In the genomic region with DNA sequence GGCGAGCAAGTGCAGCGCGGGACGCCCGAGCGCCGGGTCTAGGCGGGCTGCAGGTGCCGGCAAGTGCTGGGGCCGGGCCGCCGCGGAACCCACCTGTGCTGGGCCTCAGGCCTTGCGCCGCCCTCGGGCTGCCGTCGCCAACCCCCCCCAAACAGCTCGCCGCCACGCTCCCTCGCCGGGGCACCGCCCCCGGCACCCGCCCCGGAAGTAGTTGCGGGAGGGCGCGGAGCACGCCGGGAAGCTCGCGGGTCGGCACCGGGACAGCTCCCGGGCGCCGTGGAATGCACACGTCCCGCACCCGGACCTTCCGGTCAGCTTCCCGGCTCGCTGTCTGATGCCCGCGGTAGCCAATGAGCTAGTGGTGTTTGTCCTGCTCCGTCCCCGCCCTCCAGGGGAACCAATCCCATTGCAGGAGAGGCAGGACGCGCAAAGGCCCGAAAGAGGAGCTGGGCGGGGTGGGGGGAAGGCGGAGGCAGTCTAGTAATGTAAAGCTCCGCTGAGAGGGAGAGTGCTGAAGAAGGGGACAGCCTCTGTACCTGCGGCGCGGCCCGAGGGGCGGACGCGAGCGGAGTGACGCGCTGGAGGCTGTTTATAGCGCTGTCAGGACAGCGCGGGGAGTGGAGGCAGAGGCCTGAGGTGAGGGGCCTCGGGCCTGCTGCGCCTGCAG, we compare ENCODE assay signal across 1 cellular context.
A peak's percentile ranks its signal among the peaks of the same experiment; 100 is the strongest.
TF ChIP-seq lines count a peak whose summit lies in the region.

A gene with protein sequence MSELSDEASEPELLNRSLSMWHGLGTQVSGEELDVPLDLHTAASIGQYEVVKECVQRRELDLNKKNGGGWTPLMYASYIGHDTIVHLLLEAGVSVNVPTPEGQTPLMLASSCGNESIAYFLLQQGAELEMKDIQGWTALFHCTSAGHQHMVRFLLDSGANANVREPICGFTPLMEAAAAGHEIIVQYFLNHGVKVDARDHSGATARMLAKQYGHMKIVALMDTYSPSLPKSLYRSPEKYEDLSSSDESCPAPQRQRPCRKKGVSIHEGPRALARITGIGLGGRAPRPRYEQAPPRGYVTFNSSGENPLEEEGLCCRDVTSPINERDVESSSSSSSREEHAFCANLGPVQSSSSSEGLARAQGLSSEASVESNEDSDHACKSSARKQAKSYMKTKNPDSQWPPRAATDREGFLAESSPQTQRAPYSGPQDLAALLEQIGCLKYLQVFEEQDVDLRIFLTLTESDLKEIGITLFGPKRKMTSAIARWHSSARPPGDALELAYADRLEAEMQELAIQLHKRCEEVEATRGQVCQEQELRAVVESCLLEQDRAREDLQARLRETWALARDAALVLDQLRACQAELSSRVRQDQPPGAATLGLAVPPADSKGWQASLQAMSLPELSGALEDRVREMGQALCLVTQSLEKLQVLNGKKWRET (minus strand): TSS at position 209 of the 667 bp plus-strand sequence. CDS start 4,122 bp downstream, outside the sequence.
TSS of gene DNAAF8 (plus strand) at position 475 of the 667 bp plus-strand sequence. CDS start 1,978 bp downstream, outside the sequence.

TF ChIP-seq in HepG2, 621 proteins besides CTCF, POLR2A, EP300 and RAD21 (continues in another document):
- peak; percentile 87; the same call in 1 of the 2 replicates for TF ChIP-seq HES4 (CRISPR knock-in tag; IDR thresholded peaks at IDR 0.05; ENCODE audit: borderline replicate concordance)
- peak; percentile 81 for TF ChIP-seq KMT2A (CRISPR knock-in tag; IDR thresholded peaks at IDR 0.05)
- TF ChIP-seq ZBTB7A (CRISPR knock-in tag; IDR thresholded peaks at IDR 0.05): 0 out of 2 replicates have a peak, but pooled peaks have one; percentile 47
- TF ChIP-seq ZNF530 (CRISPR knock-in tag; IDR thresholded peaks at IDR 0.05; ENCODE audit: low read depth): no peak
- no peak for TF ChIP-seq ZNF205 (CRISPR knock-in tag; IDR thresholded peaks at IDR 0.05)
- TF ChIP-seq NFYC (CRISPR knock-in tag; IDR thresholded peaks at IDR 0.05): peak; percentile 92
- TF ChIP-seq ZNF547 (CRISPR knock-in tag; IDR thresholded peaks at IDR 0.05): peak; percentile 77
- TF ChIP-seq ZNF691 (CRISPR knock-in tag; IDR thresholded peaks at IDR 0.05; ENCODE audit: borderline replicate concordance, low read depth): peak; percentile 69; the same call in 1 of the 2 replicates
- peak; percentile 93 for TF ChIP-seq ZNF143 (CRISPR knock-in tag; IDR thresholded peaks at IDR 0.05)
- TF ChIP-seq ZNF780A (CRISPR knock-in tag; IDR thresholded peaks at IDR 0.05): peak; percentile 34; the same call in 1 of the 2 replicates
- TF ChIP-seq RFXAP (CRISPR knock-in tag; IDR thresholded peaks at IDR 0.05; ENCODE audit: borderline replicate concordance): peak; percentile 89
- TF ChIP-seq NFE2L2 (IDR thresholded peaks at IDR 0.05; ENCODE audit: low read length): no peak
- peak; percentile 83 for TF ChIP-seq RBFOX2 (IDR thresholded peaks at IDR 0.05; ENCODE audit: low read depth, low read length)
- TF ChIP-seq DNMT3B (CRISPR knock-in tag; conservative IDR thresholded peaks at IDR 0.05): no peak
- TF ChIP-seq, protein P1, sequence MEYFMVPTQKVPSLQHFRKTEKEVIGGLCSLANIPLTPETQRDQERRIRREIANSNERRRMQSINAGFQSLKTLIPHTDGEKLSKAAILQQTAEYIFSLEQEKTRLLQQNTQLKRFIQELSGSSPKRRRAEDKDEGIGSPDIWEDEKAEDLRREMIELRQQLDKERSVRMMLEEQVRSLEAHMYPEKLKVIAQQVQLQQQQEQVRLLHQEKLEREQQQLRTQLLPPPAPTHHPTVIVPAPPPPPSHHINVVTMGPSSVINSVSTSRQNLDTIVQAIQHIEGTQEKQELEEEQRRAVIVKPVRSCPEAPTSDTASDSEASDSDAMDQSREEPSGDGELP (IDR thresholded peaks at IDR 0.05; ENCODE audit: borderline replicate concordance, low read depth): peak; percentile 51; the same call in 1 of the 2 replicates
- peak; percentile 43; the same call in 1 of the 2 replicates for TF ChIP-seq ZBTB14 (CRISPR knock-in tag; IDR thresholded peaks at IDR 0.05)
- peak; percentile 90 for TF ChIP-seq GMEB1 (CRISPR knock-in tag; IDR thresholded peaks at IDR 0.05; ENCODE audit: borderline replicate concordance)
- 0 out of 2 replicates have a peak, but pooled peaks have one; percentile 68 for TF ChIP-seq ZNF816 (CRISPR knock-in tag; IDR thresholded peaks at IDR 0.05; ENCODE audit: borderline replicate concordance)
- peak; percentile 72; the same call in 1 of the 2 replicates for TF ChIP-seq REPIN1 (CRISPR knock-in tag; IDR thresholded peaks at IDR 0.05; ENCODE audit: borderline replicate concordance, low read depth)
- 0 out of 2 replicates have a peak, but pooled peaks have one; percentile 16 for TF ChIP-seq THYN1 (CRISPR knock-in tag; IDR thresholded peaks at IDR 0.05; ENCODE audit: borderline replicate concordance, low read depth)
- TF ChIP-seq ZHX1 (CRISPR knock-in tag; IDR thresholded peaks at IDR 0.05; ENCODE audit: low read depth): peak; percentile 73
- TF ChIP-seq ATF1 (CRISPR knock-in tag; IDR thresholded peaks at IDR 0.05): peak; percentile 52
- peak; percentile 91 for TF ChIP-seq SP2 (CRISPR knock-in tag; IDR thresholded peaks at IDR 0.05)
- TF ChIP-seq ZNF782 (CRISPR knock-in tag; IDR thresholded peaks at IDR 0.05; ENCODE audit: borderline replicate concordance): peak; percentile 49; the same call in 1 of the 2 replicates
- 0 out of 2 replicates have a peak, but pooled peaks have one; percentile 2 for TF ChIP-seq ZNF546 (CRISPR knock-in tag; conservative IDR thresholded peaks at IDR 0.05)
- TF ChIP-seq TBP (CRISPR knock-in tag; IDR thresholded peaks at IDR 0.05): no peak
- TF ChIP-seq NCOA2 (CRISPR knock-in tag; IDR thresholded peaks at IDR 0.05): peak; percentile 21; the same call in 1 of the 2 replicates
- no peak for TF ChIP-seq TCF7L2 (IDR thresholded peaks at IDR 0.05; ENCODE audit: low read depth, low read length)
- TF ChIP-seq, protein P2, sequence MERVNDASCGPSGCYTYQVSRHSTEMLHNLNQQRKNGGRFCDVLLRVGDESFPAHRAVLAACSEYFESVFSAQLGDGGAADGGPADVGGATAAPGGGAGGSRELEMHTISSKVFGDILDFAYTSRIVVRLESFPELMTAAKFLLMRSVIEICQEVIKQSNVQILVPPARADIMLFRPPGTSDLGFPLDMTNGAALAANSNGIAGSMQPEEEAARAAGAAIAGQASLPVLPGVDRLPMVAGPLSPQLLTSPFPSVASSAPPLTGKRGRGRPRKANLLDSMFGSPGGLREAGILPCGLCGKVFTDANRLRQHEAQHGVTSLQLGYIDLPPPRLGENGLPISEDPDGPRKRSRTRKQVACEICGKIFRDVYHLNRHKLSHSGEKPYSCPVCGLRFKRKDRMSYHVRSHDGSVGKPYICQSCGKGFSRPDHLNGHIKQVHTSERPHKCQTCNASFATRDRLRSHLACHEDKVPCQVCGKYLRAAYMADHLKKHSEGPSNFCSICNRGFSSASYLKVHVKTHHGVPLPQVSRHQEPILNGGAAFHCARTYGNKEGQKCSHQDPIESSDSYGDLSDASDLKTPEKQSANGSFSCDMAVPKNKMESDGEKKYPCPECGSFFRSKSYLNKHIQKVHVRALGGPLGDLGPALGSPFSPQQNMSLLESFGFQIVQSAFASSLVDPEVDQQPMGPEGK (CRISPR knock-in tag; IDR thresholded peaks at IDR 0.05): peak; percentile 93
- TF ChIP-seq ZNF670 (CRISPR knock-in tag; IDR thresholded peaks at IDR 0.05; ENCODE audit: borderline replicate concordance): 0 out of 2 replicates have a peak, but pooled peaks have one; percentile 78
- peak; percentile 82; the same call in 1 of the 2 replicates for TF ChIP-seq ELF3 (CRISPR knock-in tag; IDR thresholded peaks at IDR 0.05)
- peak; percentile 93; the same call in 1 of the 2 replicates for TF ChIP-seq KAT7 (CRISPR knock-in tag; IDR thresholded peaks at IDR 0.05; ENCODE audit: borderline replicate concordance)
- TF ChIP-seq NR2F1 (CRISPR knock-in tag; IDR thresholded peaks at IDR 0.05): no peak
- TF ChIP-seq ZSCAN12 (CRISPR knock-in tag; IDR thresholded peaks at IDR 0.05): peak; percentile 72
- no peak for TF ChIP-seq ONECUT2 (CRISPR knock-in tag; IDR thresholded peaks at IDR 0.05)
- TF ChIP-seq XBP1 (CRISPR knock-in tag; IDR thresholded peaks at IDR 0.05): no peak; the same call in 1 of the 2 replicates
- TF ChIP-seq, protein P3, sequence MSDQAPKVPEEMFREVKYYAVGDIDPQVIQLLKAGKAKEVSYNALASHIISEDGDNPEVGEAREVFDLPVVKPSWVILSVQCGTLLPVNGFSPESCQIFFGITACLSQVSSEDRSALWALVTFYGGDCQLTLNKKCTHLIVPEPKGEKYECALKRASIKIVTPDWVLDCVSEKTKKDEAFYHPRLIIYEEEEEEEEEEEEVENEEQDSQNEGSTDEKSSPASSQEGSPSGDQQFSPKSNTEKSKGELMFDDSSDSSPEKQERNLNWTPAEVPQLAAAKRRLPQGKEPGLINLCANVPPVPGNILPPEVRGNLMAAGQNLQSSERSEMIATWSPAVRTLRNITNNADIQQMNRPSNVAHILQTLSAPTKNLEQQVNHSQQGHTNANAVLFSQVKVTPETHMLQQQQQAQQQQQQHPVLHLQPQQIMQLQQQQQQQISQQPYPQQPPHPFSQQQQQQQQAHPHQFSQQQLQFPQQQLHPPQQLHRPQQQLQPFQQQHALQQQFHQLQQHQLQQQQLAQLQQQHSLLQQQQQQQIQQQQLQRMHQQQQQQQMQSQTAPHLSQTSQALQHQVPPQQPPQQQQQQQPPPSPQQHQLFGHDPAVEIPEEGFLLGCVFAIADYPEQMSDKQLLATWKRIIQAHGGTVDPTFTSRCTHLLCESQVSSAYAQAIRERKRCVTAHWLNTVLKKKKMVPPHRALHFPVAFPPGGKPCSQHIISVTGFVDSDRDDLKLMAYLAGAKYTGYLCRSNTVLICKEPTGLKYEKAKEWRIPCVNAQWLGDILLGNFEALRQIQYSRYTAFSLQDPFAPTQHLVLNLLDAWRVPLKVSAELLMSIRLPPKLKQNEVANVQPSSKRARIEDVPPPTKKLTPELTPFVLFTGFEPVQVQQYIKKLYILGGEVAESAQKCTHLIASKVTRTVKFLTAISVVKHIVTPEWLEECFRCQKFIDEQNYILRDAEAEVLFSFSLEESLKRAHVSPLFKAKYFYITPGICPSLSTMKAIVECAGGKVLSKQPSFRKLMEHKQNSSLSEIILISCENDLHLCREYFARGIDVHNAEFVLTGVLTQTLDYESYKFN (CRISPR knock-in tag; conservative IDR thresholded peaks at IDR 0.05): peak; percentile 64
- peak; percentile 91 for TF ChIP-seq HOXA3 (CRISPR knock-in tag; IDR thresholded peaks at IDR 0.05)
- no peak for TF ChIP-seq CBX5 (CRISPR knock-in tag; IDR thresholded peaks at IDR 0.05; ENCODE audit: borderline replicate concordance)
